24 cellular contexts compared by ENCODE assay signal in genomic region chr10:114255227-114255626, GRCh38. TPM values are rescaled to one million over a fixed set of nuclear protein-coding genes. Genes with fewer than 3 reads are reported as not detected.
"Had no signal": no experiment of that assay in that cellular context is flagged by ENCODE, and none has a peak within 500 bp of the region (broad histone marks: within the 10 kb centered on the region; RNA-seq: fewer than 3 reads in every experiment).

No MANE protein-coding gene starts in this region.

- DNase-seq: islet precursor cell; left ventricle myocardium inferior; naive B cell; natural killer cell; ovary; posterior cingulate gyrus; retina; right cardiac atrium; sigmoid colon; small intestine; spleen; stimulated activated CD4-positive, alpha-beta T cell treated with anti-CD3 and anti-CD28 coated beads, Interleukin-4, amount 100 ng/mL, for 24 hours; stimulated activated naive CD4-positive, alpha-beta T cell; thyroid gland; transverse colon; upper lobe of left lung had no signal

- H3K9me3 ChIP-seq: left ventricle myocardium inferior, ovary, prostate gland, sigmoid colon, spleen, thyroid gland, transverse colon, upper lobe of left lung, vagina had no signal

- H3K4me1 ChIP-seq: prostate gland, sigmoid colon had no signal

- H3K4me3 ChIP-seq: hepatocyte, left ventricle myocardium inferior, lung, ovary, prostate gland, sigmoid colon, spleen, thyroid gland, transverse colon, upper lobe of left lung, vagina had no signal

- H3K27ac ChIP-seq: hepatocyte, left ventricle myocardium inferior, ovary, prostate gland, sigmoid colon, spleen, thyroid gland, transverse colon, upper lobe of left lung, vagina had no signal

- H3K27me3 ChIP-seq: hepatocyte, ovary, spleen, thyroid gland, transverse colon, upper lobe of left lung, vagina had no signal

- H3K36me3 ChIP-seq: left ventricle myocardium inferior, ovary, prostate gland, sigmoid colon, spleen, thyroid gland, transverse colon, upper lobe of left lung, vagina had no signal

- H3K4me3 Mint-ChIP-seq: memory B cell; naive B cell; natural killer cell; stimulated activated effector memory CD8-positive, alpha-beta T cell treated with anti-CD3 and anti-CD28 coated beads, Interleukin-12 subunit alpha, Interleukin-12 subunit beta, amount 100 ng/mL, for 72 hours; stimulated activated naive CD8-positive, alpha-beta T cell treated with anti-CD3 and anti-CD28 coated beads, Interleukin-15, Interleukin-2, amounts not matched to agents 100 ng/mL and 50 ng/mL, for 24 hours had no signal

- H3K4me1 Mint-ChIP-seq: memory B cell; natural killer cell; stimulated activated effector memory CD8-positive, alpha-beta T cell treated with anti-CD3 and anti-CD28 coated beads, Interleukin-12 subunit alpha, Interleukin-12 subunit beta, amount 100 ng/mL, for 72 hours had no signal

- H3K79me2 ChIP-seq: hepatocyte had no signal

- ATAC-seq: natural killer cell; right cardiac atrium; stimulated activated effector memory CD8-positive, alpha-beta T cell treated with anti-CD3 and anti-CD28 coated beads, Interleukin-12 subunit alpha, Interleukin-12 subunit beta, amount 100 ng/mL, for 72 hours had no signal

- H2AFZ ChIP-seq: hepatocyte had no signal

- H3K36me3 Mint-ChIP-seq: memory B cell; naive B cell; natural killer cell; stimulated activated effector memory CD8-positive, alpha-beta T cell treated with anti-CD3 and anti-CD28 coated beads, Interleukin-12 subunit alpha, Interleukin-12 subunit beta, amount 100 ng/mL, for 72 hours had no signal

- H3K9me3 Mint-ChIP-seq: memory B cell; natural killer cell; stimulated activated effector memory CD8-positive, alpha-beta T cell treated with anti-CD3 and anti-CD28 coated beads, Interleukin-12 subunit alpha, Interleukin-12 subunit beta, amount 100 ng/mL, for 72 hours had no signal

- H3K27ac Mint-ChIP-seq: memory B cell; natural killer cell; stimulated activated effector memory CD8-positive, alpha-beta T cell treated with anti-CD3 and anti-CD28 coated beads, Interleukin-12 subunit alpha, Interleukin-12 subunit beta, amount 100 ng/mL, for 72 hours; stimulated activated naive CD8-positive, alpha-beta T cell treated with anti-CD3 and anti-CD28 coated beads, Interleukin-15, Interleukin-2, amounts not matched to agents 100 ng/mL and 50 ng/mL, for 24 hours had no signal

- H3K4me2 ChIP-seq: hepatocyte had no signal

RNA-seq across cellular contexts. Expression of gene VWA2, which starts 16.2 kb away (rescaled TPM):
- total RNA-seq: left ventricle myocardium inferior, natural killer cell, right cardiac atrium had no signal
- polyA plus RNA-seq: neural cell, right cardiac atrium had no signal
